ENCODE assay signal across 9 cellular contexts in the genomic region with DNA sequence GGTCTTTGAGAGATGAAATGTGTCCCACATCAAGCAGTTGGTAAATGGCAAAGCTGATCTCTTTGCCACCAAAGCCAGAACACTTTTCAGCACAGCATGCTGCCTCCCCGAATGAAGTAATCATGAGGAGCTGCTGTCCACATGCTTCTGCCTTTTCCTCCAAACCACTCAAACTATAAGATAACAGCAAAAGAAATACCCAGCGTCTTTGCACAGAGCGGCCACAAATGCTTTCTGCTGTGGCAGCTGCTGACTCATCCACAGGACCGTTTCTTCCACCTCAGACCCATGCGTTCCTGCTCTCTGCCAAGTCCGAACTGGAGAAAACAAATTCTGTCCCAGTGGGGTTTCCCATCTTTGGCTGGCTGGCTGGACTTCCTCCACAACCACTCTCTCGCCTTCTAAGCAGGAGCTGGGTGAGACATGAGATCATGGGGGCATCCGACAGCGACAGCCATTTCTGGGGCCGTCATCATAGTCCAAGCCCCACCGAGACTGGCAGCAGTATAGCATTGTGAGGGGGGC. TPM values are rescaled to one million over a fixed set of nuclear protein-coding genes. Genes with fewer than 3 reads are reported as not detected.
DNase-seq lines count a peak whose midpoint lies in the region; ATAC-seq and TF ChIP-seq lines count a peak whose summit lies in the region.
"Had no signal": no experiment of that assay in that cellular context is flagged by ENCODE, and none has a peak within 500 bp of the region (broad histone marks: within the 10 kb centered on the region; RNA-seq: fewer than 3 reads in every experiment).

No MANE protein-coding gene starts in this region.

- H3K9me3 ChIP-seq in Panc1 (ENCODE audit: control insufficient read depth, insufficient read depth, low read depth, low read length) = no peaks in the 10 kb centered on the region

- H3K36me3 ChIP-seq in Panc1 (ENCODE audit: control insufficient read depth, insufficient read depth, low read length) = no peaks in the 10 kb centered on the region

- H3K4me3 Mint-ChIP-seq in stimulated activated naive B cell treated with anti-CD40 and anti-IgM and Interleukin-4, amounts not matched to agents 10 μg/mL and 1 μg/mL and 100 μg/mL, for 72 hours = no peak overlapping the region

- intact Hi-C loops in Panc1 (cut with micrococcal nuclease; ENCODE audit: unreplicated experiment) = loop anchor here (2.0 kb wide), 1 partner anchor 181 kb away; no protein-coding TSS in a partner anchor

- H3K36me3 Mint-ChIP-seq in stimulated activated naive B cell treated with anti-CD40 and anti-IgM and Interleukin-4, amounts not matched to agents 10 μg/mL and 1 μg/mL and 100 μg/mL, for 72 hours = no peaks in the 10 kb centered on the region

- peaks cover 27% of the 10 kb centered on the region for H3K27me3 ChIP-seq in Panc1 (ENCODE audit: control insufficient read depth, insufficient read depth, low read length)

- H3K27me3 Mint-ChIP-seq in stimulated activated naive B cell treated with anti-CD40 and anti-IgM and Interleukin-4, amounts not matched to agents 10 μg/mL and 1 μg/mL and 100 μg/mL, for 72 hours = no peaks in the 10 kb centered on the region

- no peak overlapping the region for H3K27ac ChIP-seq in Panc1 (ENCODE audit: low read length)

- DNase-seq in SIG-M5 treated with dmso at 0.1 percent for 504 hours (lab: John Stamatoyannopoulos, UW; ENCODE audit: unreplicated experiment) (peak; percentile 34), SIG-M5 (lab: John Stamatoyannopoulos, UW) (no peak), Panc1 (ENCODE audit: low read depth, low spot score) (no peak), fibroblast of the conjunctiva (ENCODE audit: low read depth) (peak; percentile 4), DMS153 treated with DMSO at 0.1 percent for 48 hours (lab: John Stamatoyannopoulos, UW; ENCODE audit: unreplicated experiment) (no peak)
- no peak for DNase-seq in stimulated activated naive B cell treated with anti-CD40 and anti-IgM and Interleukin-4, amounts not matched to agents 10 μg/mL and 1 μg/mL and 100 μg/mL, for 72 hours
- DNase-seq in NK-92 treated with Interleukin-12 subunit alpha and Interleukin-12 subunit beta, amount 100 ng/mL, for 24 hours (lab: John Stamatoyannopoulos, UW) = no peak
- no peak for DNase-seq in activated naive CD4-positive, alpha-beta T cell treated with anti-CD3 and anti-CD28 coated beads, Interleukin-2, amount 50 U/mL, for 16 hours

- H3K27ac Mint-ChIP-seq in stimulated activated naive B cell treated with anti-CD40 and anti-IgM and Interleukin-4, amounts not matched to agents 10 μg/mL and 1 μg/mL and 100 μg/mL, for 72 hours = peak overlapping the region; percentile 47

- TF ChIP-seq CTCF in Panc1 (IDR thresholded peaks at IDR 0.05) = no peak; the same call in 1 of the 2 replicates

- POLR2A ChIA-PET in Panc1 (lab: Charles Lee) = no interaction called here

- no peak overlapping the region for H3K4me3 ChIP-seq in Panc1 (ENCODE audit: low read depth in 2 of 2, low read length in 2 of 2)

- in situ Hi-C loops in Panc1 (cut with HindIII; ENCODE audit: low pct_unique_long_range_greater_than_20kb, low sequenced_read_pairs) = no loop called here

- peaks cover 2% of the 10 kb centered on the region; the same call in 1 of the 2 replicates for H3K4me1 ChIP-seq in Panc1 (ENCODE audit: control insufficient read depth, insufficient read depth, low read length)

- no peaks in the 10 kb centered on the region for H3K9me3 Mint-ChIP-seq in stimulated activated naive B cell treated with anti-CD40 and anti-IgM and Interleukin-4, amounts not matched to agents 10 μg/mL and 1 μg/mL and 100 μg/mL, for 72 hours

- BruUV-seq in Panc1 (replicated peaks; lab: Mats Ljungman, UMichigan) = no TSS peak

- peaks cover 24 to 42% of the 10 kb centered on the region in 2 donors for H3K4me1 Mint-ChIP-seq in stimulated activated naive B cell treated with anti-CD40 and anti-IgM and Interleukin-4, amounts not matched to agents 10 μg/mL and 1 μg/mL and 100 μg/mL, for 72 hours

- CTCF ChIA-PET in Panc1 (lab: Charles Lee) = interaction anchor here (0.6 to 1.7 kb wide), 4 partner anchors 76 to 180 kb away, joined by 5 to 11 read pairs (median 8); no protein-coding TSS in a partner anchor

- peak; percentile 69 for ATAC-seq in Panc1
- peak; percentile 25 to 30 for ATAC-seq in stimulated activated naive B cell treated with anti-CD40 and anti-IgM and Interleukin-4, amounts not matched to agents 10 μg/mL and 1 μg/mL and 100 μg/mL, for 72 hours (replicated peaks)

RNA-seq across cellular contexts. Expression of a gene that starts 27.1 kb away (rescaled TPM):
- 7.4 TPM for total RNA-seq in Panc1 (2021; ENCODE audit: unreplicated experiment)
- 5.0 TPM for polyA plus RNA-seq in Panc1 (2012; ENCODE audit: insufficient read length)

RNA-seq across cellular contexts. Expression of a gene that starts 45.7 kb away (rescaled TPM):
- 0.51 TPM for total RNA-seq in Panc1 (2021; ENCODE audit: unreplicated experiment)
- polyA plus RNA-seq in Panc1 (2012; ENCODE audit: insufficient read length) = not detected
- total RNA-seq: renal cortical epithelial cell had no signal

RNA-seq across cellular contexts. Expression of a gene that starts 47.2 kb away (rescaled TPM):
- total RNA-seq in Panc1 (2021; ENCODE audit: unreplicated experiment) = not detected
- polyA plus RNA-seq in Panc1 (2012; ENCODE audit: insufficient read length) = not detected
- total RNA-seq: renal cortical epithelial cell had no signal

RNA-seq across cellular contexts. Expression of a gene that starts 59.4 kb away (rescaled TPM):
- total RNA-seq in Panc1 (2021; ENCODE audit: unreplicated experiment) = 1.1 TPM
- polyA plus RNA-seq in Panc1 (2012; ENCODE audit: insufficient read length) = not detected
- total RNA-seq: renal cortical epithelial cell had no signal

Comparison
In these comparisons a context has a peak if more than half of its experiments do, and no peak if none do; other contexts are left out.
1. DNase-seq: peak in SIG-M5 treated with dmso at 0.1 percent for 504 hours (single experiment) and fibroblast of the conjunctiva (single experiment); none in SIG-M5 (single experiment), Panc1 (single experiment), stimulated activated naive B cell treated with anti-CD40 and anti-IgM and Interleukin-4, amounts not matched to agents 10 μg/mL and 1 μg/mL and 100 μg/mL, for 72 hours (single experiment), NK-92 treated with Interleukin-12 subunit alpha and Interleukin-12 subunit beta, amount 100 ng/mL, for 24 hours (single experiment), DMS153 treated with DMSO at 0.1 percent for 48 hours (single experiment) and activated naive CD4-positive, alpha-beta T cell treated with anti-CD3 and anti-CD28 coated beads, Interleukin-2, amount 50 U/mL, for 16 hours (single experiment).